ENCODE assay signal across 8 cellular contexts in the genomic region with DNA sequence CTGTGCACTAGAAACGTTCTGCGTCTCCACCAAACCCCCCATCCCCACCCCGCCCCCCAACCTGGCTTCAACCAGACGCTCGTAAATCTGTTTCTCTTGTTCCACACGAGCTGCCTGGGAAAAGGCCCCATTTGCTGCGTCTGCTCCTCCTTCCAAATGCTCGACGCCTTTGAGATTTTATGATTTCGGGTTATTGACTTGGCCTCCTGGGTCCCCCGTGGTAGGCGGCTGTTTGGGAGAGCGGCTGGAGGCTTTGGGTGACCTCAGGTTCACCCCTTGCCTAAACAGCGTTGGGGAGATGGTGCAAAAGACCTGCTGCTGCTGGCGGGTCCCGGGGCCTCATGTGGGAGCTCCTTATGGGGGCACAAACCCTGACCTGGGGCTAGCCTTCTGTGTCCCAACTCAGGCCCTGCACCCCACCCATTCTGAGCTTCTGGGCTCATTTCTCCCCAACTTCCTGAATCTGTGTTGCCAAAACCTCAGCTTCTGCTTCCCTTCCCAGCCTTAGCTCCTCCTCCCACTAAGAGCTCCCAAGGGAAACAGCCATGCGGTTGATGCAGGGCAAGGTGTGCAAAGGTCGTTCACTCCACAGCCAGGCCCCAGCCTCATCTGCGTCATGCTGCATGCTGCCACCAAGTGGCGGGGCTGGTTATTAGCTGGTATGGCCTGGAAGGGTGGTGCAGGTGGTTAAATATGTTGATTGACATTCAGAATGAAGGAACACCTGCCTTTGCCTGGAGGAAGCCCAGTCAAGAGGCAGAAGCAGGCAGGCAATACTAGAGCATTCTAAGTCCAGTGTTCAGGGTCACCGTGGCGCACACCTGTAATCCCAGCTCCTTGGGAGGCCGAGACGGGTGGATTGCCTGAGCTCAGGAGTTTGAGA. TPM values are rescaled to one million over a fixed set of nuclear protein-coding genes. Genes with fewer than 3 reads are reported as not detected.
A peak's percentile ranks its signal among the peaks of the same experiment; 100 is the strongest.
DNase-seq lines count a peak whose midpoint lies in the region; ATAC-seq and TF ChIP-seq lines count a peak whose summit lies in the region.

No MANE protein-coding gene starts in this region.

- no peak overlapping the region for H3K18ac ChIP-seq in neuronal stem cell (ENCODE audit: low read length)

- no peak overlapping the region for H3K4me3 ChIP-seq in A673 (ENCODE audit: low read depth, low read length, poor library complexity, severe bottlenecking)
- H3K4me3 ChIP-seq in GM12864 (ENCODE audit: low read depth, low read length) = no peak overlapping the region
- H3K4me3 ChIP-seq in heart right ventricle = no peak overlapping the region
- no peak overlapping the region for H3K4me3 ChIP-seq in neuronal stem cell (ENCODE audit: low read length in 2 of 2)

- H3K27me3 ChIP-seq in A673 (replicated peaks; ENCODE audit: insufficient read depth, low read depth, low read length, poor library complexity) = no peaks in the 10 kb centered on the region
- no peaks in the 10 kb centered on the region for H3K27me3 ChIP-seq in heart right ventricle
- peaks cover 0 to 36% (median 0%) of the 10 kb centered on the region in 3 experiments for H3K27me3 ChIP-seq in neuronal stem cell (ENCODE audit: control insufficient read depth in 3 of 3, insufficient read depth in 3 of 3, low read depth in 1 of 3, low read length in 3 of 3)

- H3K4me1 Mint-ChIP-seq in stimulated activated memory B cell treated with anti-CD40 and anti-IgM and Interleukin-4, amounts not matched to agents 10 μg/mL and 1 μg/mL and 100 μg/mL, for 72 hours = peaks cover 17% of the 10 kb centered on the region

- peak overlapping the region; percentile 19 for H3K27ac Mint-ChIP-seq in stimulated activated memory B cell treated with anti-CD40 and anti-IgM and Interleukin-4, amounts not matched to agents 10 μg/mL and 1 μg/mL and 100 μg/mL, for 72 hours

- no peak overlapping the region for H3K9ac ChIP-seq in neuronal stem cell (ENCODE audit: low read depth, low read length, poor library complexity)

- H3K9me3 Mint-ChIP-seq in stimulated activated memory B cell treated with anti-CD40 and anti-IgM and Interleukin-4, amounts not matched to agents 10 μg/mL and 1 μg/mL and 100 μg/mL, for 72 hours = peaks cover 3% of the 10 kb centered on the region

- H2BK12ac ChIP-seq in neuronal stem cell (ENCODE audit: low read length) = no peak overlapping the region

- CTCF ChIA-PET in A673 (lab: Charles Lee) = interaction anchor here (0.6 kb wide), 1 partner anchor 423 kb away, joined by 3 read pairs; no protein-coding TSS in a partner anchor

- H3K36me3 ChIP-seq in A673 (ENCODE audit: insufficient read depth, low read length, poor library complexity, severe bottlenecking) (no peaks in the 10 kb centered on the region), heart right ventricle (no peaks in the 10 kb centered on the region), neuronal stem cell (replicated peaks in 1 of 2; ENCODE audit: control insufficient read depth in 2 of 2, insufficient read depth in 2 of 2, low read length in 2 of 2) (no peaks in the 10 kb centered on the region)

- DNase-seq in A673 (ENCODE audit: low spot score) = peak; percentile 11
- no peak for DNase-seq in GM12864 (ENCODE audit: low read depth)
- DNase-seq in NCI-H1105 (lab: John Stamatoyannopoulos, UW) = peak; percentile 1
- DNase-seq in T1000 (lab: John Stamatoyannopoulos, UW) = peak; percentile 40
- peak; percentile 41 to 46 for DNase-seq in heart right ventricle
- DNase-seq in superior temporal gyrus (ENCODE audit: extremely low spot score) = no peak
- DNase-seq in neuronal stem cell (ENCODE audit: low spot score) = no peak

- no peak overlapping the region for H3K4me3 Mint-ChIP-seq in stimulated activated memory B cell treated with anti-CD40 and anti-IgM and Interleukin-4, amounts not matched to agents 10 μg/mL and 1 μg/mL and 100 μg/mL, for 72 hours

- H3K9me3 ChIP-seq in A673 (ENCODE audit: low read depth, low read length, poor library complexity, severe bottlenecking) (no peaks in the 10 kb centered on the region), heart right ventricle (no peaks in the 10 kb centered on the region), neuronal stem cell (replicated peaks in 1 of 2; ENCODE audit: control insufficient read depth in 2 of 2, insufficient read depth in 1 of 2, low read depth in 1 of 2, low read length in 2 of 2) (peaks cover 0 to 3% of the 10 kb centered on the region in 2 donors)

- H3K27ac ChIP-seq in A673 (ENCODE audit: low read depth, low read length, poor library complexity, severe bottlenecking) (no peak overlapping the region), heart right ventricle (no peak overlapping the region), neuronal stem cell (replicated peaks; ENCODE audit: low read length) (no peak overlapping the region)

- H3K36me3 Mint-ChIP-seq in stimulated activated memory B cell treated with anti-CD40 and anti-IgM and Interleukin-4, amounts not matched to agents 10 μg/mL and 1 μg/mL and 100 μg/mL, for 72 hours = no peaks in the 10 kb centered on the region

- H2AK5ac ChIP-seq in neuronal stem cell (ENCODE audit: low read depth, low read length) = no peak overlapping the region

- no peak overlapping the region for H3K14ac ChIP-seq in neuronal stem cell (ENCODE audit: low read length)

- H3K79me1 ChIP-seq in neuronal stem cell (ENCODE audit: low read depth, low read length) = peaks cover 3% of the 10 kb centered on the region

- WGBS in heart right ventricle, 2 donors = 66 to 72% methylated on average over 24 of the region's 24 CpGs
- no CpG with 5 or more reads among the region's 24 CpGs for WGBS in neuronal stem cell (ENCODE audit: extremely low coverage in 2 of 2, insufficient read length in 2 of 2, insufficient replicate concordance in 1 of 2), 2 donors

- no peak overlapping the region for H2AFZ ChIP-seq in neuronal stem cell (ENCODE audit: low read length)

- peak; percentile 40 for TF ChIP-seq CTCF in A673 (conservative IDR thresholded peaks at IDR 0.05; ENCODE audit: low read depth, low read length)
- TF ChIP-seq CTCF in GM12864 (IDR thresholded peaks at IDR 0.05; ENCODE audit: low read depth, low read length, missing control alignments) = peak; percentile 55
- TF ChIP-seq CTCF in heart right ventricle (IDR thresholded peaks at IDR 0.05) = peak; percentile 10 to 52 (median 41)

- H2BK120ac ChIP-seq in neuronal stem cell (ENCODE audit: low read depth, low read length) = no peak overlapping the region

- intact Hi-C loops in A673 (cut with micrococcal nuclease; ENCODE audit: unreplicated experiment) (no loop called here), heart right ventricle (cut with DNase I) (loop anchor here in 2 of 10 donors (5.0 to 10.0 kb wide), 2 partner anchors 104 to 112 kb away; no protein-coding TSS in a partner anchor)

- H4K8ac ChIP-seq in neuronal stem cell (ENCODE audit: low read depth, low read length) = no peak overlapping the region

- no peak overlapping the region for H3K4ac ChIP-seq in neuronal stem cell (ENCODE audit: low read length)

- POLR2A ChIA-PET in A673 (lab: Charles Lee; ENCODE audit: low non-redundant PET) = no interaction called here

- H2BK15ac ChIP-seq in neuronal stem cell (ENCODE audit: low read length) = no peak overlapping the region

- H3K4me1 ChIP-seq in A673 (ENCODE audit: insufficient read depth, low read length, poor library complexity, severe bottlenecking) (no peaks in the 10 kb centered on the region), heart right ventricle (peaks cover 0 to 17% (median 11%) of the 10 kb centered on the region in 9 donors), neuronal stem cell (ENCODE audit: control insufficient read depth in 2 of 2, insufficient read depth in 1 of 2, low read depth in 1 of 2, low read length in 2 of 2) (peaks cover 0 to 2% of the 10 kb centered on the region in 2 donors)

- no peak overlapping the region for H4K91ac ChIP-seq in neuronal stem cell (ENCODE audit: low read depth, low read length, poor library complexity)

- no peak overlapping the region for H2BK5ac ChIP-seq in neuronal stem cell (ENCODE audit: low read length)

- peaks cover 39% of the 10 kb centered on the region for H3K27me3 Mint-ChIP-seq in stimulated activated memory B cell treated with anti-CD40 and anti-IgM and Interleukin-4, amounts not matched to agents 10 μg/mL and 1 μg/mL and 100 μg/mL, for 72 hours

- peak in 7 of 8 donors; percentile 42 to 73 (median 61) for ATAC-seq in heart right ventricle
- ATAC-seq in stimulated activated memory B cell treated with anti-CD40 and anti-IgM and Interleukin-4, amounts not matched to agents 10 μg/mL and 1 μg/mL and 100 μg/mL, for 72 hours = peak; percentile 80

- H3K23ac ChIP-seq in neuronal stem cell (ENCODE audit: low read depth, low read length, poor library complexity) = no peak overlapping the region

- no TSS peak for BruUV-seq in A673 (replicated peaks; lab: Mats Ljungman, UMichigan)

- no peak overlapping the region for H3K4me2 ChIP-seq in neuronal stem cell (ENCODE audit: insufficient read depth, low read length, poor library complexity, severe bottlenecking)

RNA-seq across cellular contexts. Expression of gene ELN, which starts 49.1 kb away (rescaled TPM):
- total RNA-seq in A673 (2021) = 47.6 and 65.9 TPM in 2 replicates
- total RNA-seq in heart right ventricle = 10 to 100 TPM; 14.2 to 65.0 (median 22.0) TPM
- 10 to 100 TPM; 65.8 to 99.8 TPM for polyA plus RNA-seq in heart right ventricle
- 2.9 TPM for polyA plus RNA-seq in neuronal stem cell (2013, experiment 1 of 2)
- polyA plus RNA-seq in neuronal stem cell (2013, experiment 2 of 2) = 3.1 TPM

Comparison
In these comparisons a context has a peak if more than half of its experiments do, and no peak if none do; other contexts are left out.
1. DNase-seq: peak in A673 (single experiment), NCI-H1105 (single experiment), T1000 (single experiment) and heart right ventricle (2 of 2); none in GM12864 (single experiment), superior temporal gyrus (single experiment) and neuronal stem cell (single experiment).
2. Peak in every context shown above with its lines, with median percentiles within 50 percentile points of each other: CTCF ChIP-seq.